In genomic region chr20:60653111-60653845, GRCh38 we compare ENCODE assay signal across 24 cellular contexts.
A peak's percentile ranks its signal among the peaks of the same experiment; 100 is the strongest.
DNase-seq lines count a peak whose midpoint lies in the region; ATAC-seq, FAIRE-seq and TF ChIP-seq lines count a peak whose summit lies in the region.
"Had no signal": no experiment of that assay in that cellular context is flagged by ENCODE, and none has a peak within 500 bp of the region (broad histone marks: within the 10 kb centered on the region; RNA-seq: fewer than 3 reads in every experiment).

No MANE protein-coding gene starts in this region.

- no peak overlapping the region for H3K4me2 ChIP-seq in astrocyte (ENCODE audit: low read length)

- H3K36me3 ChIP-seq in astrocyte (ENCODE audit: insufficient read depth, low read length) (no peaks in the 10 kb centered on the region), SJCRH30 (no peaks in the 10 kb centered on the region), right atrium auricular region (no peaks in the 10 kb centered on the region)
- H3K36me3 ChIP-seq: SJSA1 had no signal

- no peaks in the 10 kb centered on the region for H3K36me3 Mint-ChIP-seq in natural killer cell treated with Interleukin-12 subunit alpha and Interleukin-12 subunit beta and Interleukin-15 and Interleukin-18, amount 100 ng/mL, for 72 hours
- H3K36me3 Mint-ChIP-seq in natural killer cell (no peaks in the 10 kb centered on the region), astrocyte (ENCODE audit: low read depth, unreplicated experiment) (no peaks in the 10 kb centered on the region)
- H3K36me3 Mint-ChIP-seq: CD14-positive monocyte had no signal

- H3K4me3 ChIP-seq in astrocyte (ENCODE audit: insufficient read depth, low read depth, low read length) = no peak overlapping the region
- no peak overlapping the region for H3K4me3 ChIP-seq in SJCRH30
- H3K4me3 ChIP-seq in right atrium auricular region = no peak overlapping the region
- H3K4me3 ChIP-seq: SJSA1 had no signal

- H3K9me3 ChIP-seq in astrocyte (ENCODE audit: insufficient read depth, low read depth, low read length) (peaks cover 11% of the 10 kb centered on the region), SJCRH30 (replicated peaks) (no peaks in the 10 kb centered on the region; the same call in 1 of the 2 replicates), right atrium auricular region (peaks cover 0 to 7% of the 10 kb centered on the region in 2 donors)

- no peak overlapping the region for H3K27ac ChIP-seq in astrocyte (ENCODE audit: low read depth, low read length)
- no peak overlapping the region for H3K27ac ChIP-seq in SJCRH30
- H3K27ac ChIP-seq in right atrium auricular region = no peak overlapping the region
- H3K27ac ChIP-seq: SJSA1 had no signal

- H3K4me3 Mint-ChIP-seq in natural killer cell treated with Interleukin-12 subunit alpha and Interleukin-12 subunit beta and Interleukin-15 and Interleukin-18, amount 100 ng/mL, for 72 hours = no peak overlapping the region
- no peak overlapping the region for H3K4me3 Mint-ChIP-seq in natural killer cell
- H3K4me3 Mint-ChIP-seq in astrocyte (ENCODE audit: unreplicated experiment) = no peak overlapping the region
- H3K4me3 Mint-ChIP-seq: B cell, CD14-positive monocyte had no signal

- H3K9ac ChIP-seq in astrocyte (ENCODE audit: low read length) = no peak overlapping the region

- H3K79me2 ChIP-seq in astrocyte (ENCODE audit: insufficient read depth, low read length) = no peaks in the 10 kb centered on the region

- no peaks in the 10 kb centered on the region for H3K27me3 ChIP-seq in astrocyte (ENCODE audit: insufficient read depth, low read length)
- H3K27me3 ChIP-seq in SJCRH30 = peaks cover 15% of the 10 kb centered on the region
- no peaks in the 10 kb centered on the region for H3K27me3 ChIP-seq in right atrium auricular region
- H3K27me3 ChIP-seq: SJSA1 had no signal

- no peaks in the 10 kb centered on the region for H3K4me1 Mint-ChIP-seq in natural killer cell treated with Interleukin-12 subunit alpha and Interleukin-12 subunit beta and Interleukin-15 and Interleukin-18, amount 100 ng/mL, for 72 hours (ENCODE audit: low read depth in 2 of 2)
- H3K4me1 Mint-ChIP-seq in natural killer cell = no peaks in the 10 kb centered on the region
- H3K4me1 Mint-ChIP-seq in astrocyte (ENCODE audit: low read depth, unreplicated experiment) = peaks cover 2% of the 10 kb centered on the region
- H3K4me1 Mint-ChIP-seq: B cell had no signal

- H3K4me1 ChIP-seq in astrocyte (ENCODE audit: insufficient read depth, low read length) = no peaks in the 10 kb centered on the region
- no peaks in the 10 kb centered on the region for H3K4me1 ChIP-seq in SJCRH30
- no peaks in the 10 kb centered on the region for H3K4me1 ChIP-seq in right atrium auricular region
- H3K4me1 ChIP-seq: SJSA1 had no signal

- H2AFZ ChIP-seq in astrocyte (ENCODE audit: low read depth, low read length) = no peak overlapping the region

- H4K20me1 ChIP-seq in astrocyte (ENCODE audit: insufficient read depth, low read length) = no peaks in the 10 kb centered on the region

- peak; percentile 25 for DNase-seq in natural killer cell treated with Interleukin-12 subunit alpha and Interleukin-12 subunit beta and Interleukin-15 and Interleukin-18, amount 100 ng/mL, for 72 hours (ENCODE audit: low spot score)
- DNase-seq in natural killer cell (no peak), MV-4-11 (lab: John Stamatoyannopoulos, UW) (peak; percentile 43), astrocyte (ENCODE audit: low read depth) (peak; percentile 41), superior temporal gyrus (ENCODE audit: extremely low spot score) (peak; percentile 16), SJCRH30 (no peak), iPS-NIHi7 (ENCODE audit: extremely low spot score) (no peak), right atrium auricular region (ENCODE audit: low spot score) (no peak)
- DNase-seq: DMS53; GDM1; NCI-H1092 treated with DMSO at 0.1 percent for 48 hours; NCI-H146; NCI-H2029; NCI-H2227 treated with DMSO at 0.1 percent for 48 hours; NCI-H510A; NCI-H748 treated with DMSO at 0.1 percent for 48 hours; NK-92 treated with Interleukin-12 subunit alpha and Interleukin-12 subunit beta, amount 100 ng/mL, for 24 hours; OCI-M1 had no signal

- intact Hi-C loops in natural killer cell (cut with micrococcal nuclease) = no loop called here

- TF ChIP-seq CTCF in natural killer cell (IDR thresholded peaks at IDR 0.05) = no peak
- no peak for TF ChIP-seq CTCF in astrocyte (IDR thresholded peaks at IDR 0.05; ENCODE audit: insufficient read depth, low read depth, low read length)
- TF ChIP-seq CTCF in right atrium auricular region (IDR thresholded peaks at IDR 0.05) = no peak

- peaks cover 11 to 30% of the 10 kb centered on the region in 2 donors for H3K27me3 Mint-ChIP-seq in natural killer cell treated with Interleukin-12 subunit alpha and Interleukin-12 subunit beta and Interleukin-15 and Interleukin-18, amount 100 ng/mL, for 72 hours
- H3K27me3 Mint-ChIP-seq in natural killer cell (ENCODE audit: low read depth in 2 of 2) (peaks cover 15 to 22% of the 10 kb centered on the region in 2 donors), astrocyte (ENCODE audit: low read depth, unreplicated experiment) (peaks cover 12% of the 10 kb centered on the region)
- H3K27me3 Mint-ChIP-seq: B cell had no signal

- H3K27ac Mint-ChIP-seq in natural killer cell treated with Interleukin-12 subunit alpha and Interleukin-12 subunit beta and Interleukin-15 and Interleukin-18, amount 100 ng/mL, for 72 hours = no peak overlapping the region
- H3K27ac Mint-ChIP-seq in natural killer cell (no peak overlapping the region), astrocyte (ENCODE audit: unreplicated experiment) (no peak overlapping the region)
- H3K27ac Mint-ChIP-seq: B cell, CD14-positive monocyte had no signal

- peaks cover 3% of the 10 kb centered on the region for H3K9me3 Mint-ChIP-seq in natural killer cell treated with Interleukin-12 subunit alpha and Interleukin-12 subunit beta and Interleukin-15 and Interleukin-18, amount 100 ng/mL, for 72 hours
- H3K9me3 Mint-ChIP-seq in natural killer cell = no peaks in the 10 kb centered on the region
- peaks cover 19% of the 10 kb centered on the region for H3K9me3 Mint-ChIP-seq in astrocyte (ENCODE audit: unreplicated experiment)

- FAIRE-seq in astrocyte (lab: Jason Lieb, UNC) = no peak
- FAIRE-seq: D721Med, H54, RCC 7860 had no signal

- no peak for ATAC-seq in natural killer cell treated with Interleukin-12 subunit alpha and Interleukin-12 subunit beta and Interleukin-15 and Interleukin-18, amount 100 ng/mL, for 72 hours
- ATAC-seq in natural killer cell = no peak

Comparison
In these comparisons a context has a peak if more than half of its experiments do, and no peak if none do; other contexts are left out.
1. DNase-seq: peak in natural killer cell treated with Interleukin-12 subunit alpha and Interleukin-12 subunit beta and Interleukin-15 and Interleukin-18, amount 100 ng/mL, for 72 hours (single experiment), MV-4-11 (single experiment), astrocyte (single experiment) and superior temporal gyrus (single experiment); none in natural killer cell (single experiment), SJCRH30 (0 of 2), iPS-NIHi7 (single experiment) and right atrium auricular region (single experiment).